In the genomic region with DNA sequence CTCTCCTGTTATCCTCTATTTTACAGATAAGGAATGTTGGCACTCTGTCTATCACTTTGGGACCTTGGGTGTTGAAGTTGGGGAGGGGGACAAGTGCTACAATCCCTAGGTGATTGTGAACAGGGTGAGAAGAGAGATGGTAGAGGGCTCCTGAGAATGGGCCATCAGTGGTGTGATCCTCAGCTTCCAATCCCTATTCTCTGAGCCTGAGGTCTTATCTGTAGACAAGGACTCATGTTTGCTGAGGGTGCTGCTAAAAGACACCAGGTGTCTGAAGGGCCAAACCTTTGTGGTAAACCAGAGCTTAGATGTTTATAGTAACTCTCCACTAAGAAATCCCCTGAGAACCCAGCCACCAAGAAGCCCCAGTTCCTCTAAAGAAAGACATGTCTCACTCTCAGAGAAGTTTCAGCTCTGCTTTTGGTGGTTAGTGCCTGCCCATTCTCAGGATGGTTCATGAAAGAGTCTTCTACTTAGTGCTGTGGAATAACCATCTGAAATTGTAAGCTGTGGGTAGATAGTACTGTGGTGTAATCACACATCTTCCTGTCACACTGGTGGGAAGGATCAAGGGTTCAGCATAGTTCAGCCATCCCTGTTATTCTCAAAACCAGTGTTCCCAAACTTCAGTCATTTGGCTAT, we compare ENCODE assay signal across 10 cellular contexts. TPM values are rescaled to one million over a fixed set of nuclear protein-coding genes. Genes with fewer than 3 reads are reported as not detected.
DNase-seq lines count a peak whose midpoint lies in the region; ATAC-seq and TF ChIP-seq lines count a peak whose summit lies in the region.
"Had no signal": no experiment of that assay in that cellular context is flagged by ENCODE, and none has a peak within 500 bp of the region (broad histone marks: within the 10 kb centered on the region; RNA-seq: fewer than 3 reads in every experiment).

No MANE protein-coding gene starts in this region.

- ATAC-seq in GM18519 (IDR thresholded peaks at IDR 0.05; ENCODE audit: low FRiP score, unreplicated experiment) (peak; percentile 70), GM21423 (IDR thresholded peaks at IDR 0.05; ENCODE audit: unreplicated experiment) (peak; percentile 77), HG03432 (IDR thresholded peaks at IDR 0.05; ENCODE audit: unreplicated experiment) (peak; percentile 87), foreskin keratinocyte (no peak), upper lobe of left lung (ENCODE audit: low FRiP score in 2 of 2) (no peak), upper lobe of right lung (no peak)

- no peaks in the 10 kb centered on the region for H3K9me3 ChIP-seq in upper lobe of left lung
- H3K9me3 ChIP-seq in upper lobe of right lung: no peaks in the 10 kb centered on the region

- DNase-seq in foreskin keratinocyte (no peak), NOMO-1 treated with dmso at 0.1 percent for 144 hours (lab: John Stamatoyannopoulos, UW; ENCODE audit: unreplicated experiment) (no peak), upper lobe of left lung (no peak), upper lobe of right lung (no peak), AML-193 (lab: John Stamatoyannopoulos, UW) (no peak)
- DNase-seq: GOT3, NCI-H748 treated with DMSO at 0.1 percent for 48 hours had no signal

- TF ChIP-seq POLR2A in upper lobe of left lung (IDR thresholded peaks at IDR 0.05): no peak

- no peak overlapping the region for H3K4me3 ChIP-seq in upper lobe of left lung
- no peak overlapping the region for H3K4me3 ChIP-seq in upper lobe of right lung

- TF ChIP-seq CTCF in foreskin keratinocyte (conservative IDR thresholded peaks at IDR 0.05) (no peak), upper lobe of left lung (IDR thresholded peaks at IDR 0.05) (no peak), upper lobe of right lung (IDR thresholded peaks at IDR 0.05) (no peak)

- H3K36me3 ChIP-seq in upper lobe of left lung (no peaks in the 10 kb centered on the region), upper lobe of right lung (no peaks in the 10 kb centered on the region)

- H3K27ac ChIP-seq in foreskin keratinocyte (peak overlapping the region; percentile 78), upper lobe of left lung (no peak overlapping the region), upper lobe of right lung (no peak overlapping the region)

- TF ChIP-seq EP300 in upper lobe of left lung (IDR thresholded peaks at IDR 0.05): no peak

- H3K4me1 ChIP-seq in foreskin keratinocyte (peaks cover 18% of the 10 kb centered on the region), upper lobe of left lung (peaks cover 0 to 2% (median 0%) of the 10 kb centered on the region in 4 donors), upper lobe of right lung (no peaks in the 10 kb centered on the region)

- intact Hi-C loops in upper lobe of right lung (cut with DNase I): no loop called here

- H3K27me3 ChIP-seq in foreskin keratinocyte: no peaks in the 10 kb centered on the region
- H3K27me3 ChIP-seq in upper lobe of left lung: no peaks in the 10 kb centered on the region
- H3K27me3 ChIP-seq in upper lobe of right lung: no peaks in the 10 kb centered on the region

RNA-seq across cellular contexts. Expression of gene IL20RA, which starts 58.2 kb away (rescaled TPM):
- total RNA-seq in foreskin keratinocyte (1.2 and 1.7 TPM in 2 replicates), upper lobe of left lung (10 to 100 TPM in 3 of 6 donors, 1 to 10 TPM in 3; 7.5 to 44.8 (median 9.7) TPM), upper lobe of right lung (13.3 TPM)
- 0.75 and 1.4 TPM in 2 replicates for polyA plus RNA-seq in foreskin keratinocyte

Comparison
In these comparisons a context has a peak if more than half of its experiments do, and no peak if none do; other contexts are left out.
1. ATAC-seq: peak in GM18519 (single experiment), GM21423 (single experiment) and HG03432 (single experiment); none in foreskin keratinocyte (single experiment), upper lobe of left lung (0 of 2) and upper lobe of right lung (single experiment).